9 cellular contexts compared by ENCODE assay signal in the genomic region with DNA sequence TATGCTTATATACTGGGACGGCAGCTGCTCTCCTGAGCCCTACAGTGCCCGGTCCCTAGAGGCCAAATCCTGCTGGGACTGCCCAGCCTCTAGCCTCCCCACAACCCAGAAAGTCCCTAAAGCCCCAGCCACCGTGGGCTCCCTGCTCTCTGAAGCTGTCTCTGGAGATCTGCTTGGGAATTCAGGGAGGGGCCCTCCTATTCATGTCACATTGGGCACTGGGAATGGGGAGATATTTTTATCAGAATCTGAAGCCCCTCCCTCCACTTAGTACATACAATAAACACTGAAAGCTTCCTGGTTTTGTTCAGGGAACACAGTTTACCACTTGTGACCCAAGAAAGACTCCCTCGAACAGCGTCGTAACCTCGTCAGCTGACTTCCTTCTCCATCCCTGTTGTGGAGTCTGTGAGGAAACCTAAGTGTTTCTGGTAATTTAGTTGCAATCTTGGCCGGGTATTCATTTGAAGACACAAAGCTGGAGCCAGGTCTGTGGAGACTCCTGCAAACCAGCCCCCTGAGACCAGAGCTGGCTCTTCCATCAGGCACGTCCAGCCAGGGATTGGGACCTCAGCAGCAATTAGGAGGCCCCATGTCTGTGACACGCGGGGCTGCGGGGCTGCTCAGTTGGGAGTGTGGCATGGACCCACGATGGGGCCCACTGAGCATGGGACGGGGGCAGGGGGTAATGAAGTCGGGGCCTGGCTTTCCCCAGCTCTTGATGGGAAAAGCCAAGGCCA. TPM values are rescaled to one million over a fixed set of nuclear protein-coding genes. Genes with fewer than 3 reads are reported as not detected.
DNase-seq lines count a peak whose midpoint lies in the region; ATAC-seq and TF ChIP-seq lines count a peak whose summit lies in the region.
"Had no signal": no experiment of that assay in that cellular context is flagged by ENCODE, and none has a peak within 500 bp of the region (broad histone marks: within the 10 kb centered on the region; RNA-seq: fewer than 3 reads in every experiment).

No MANE protein-coding gene starts in this region.

- ATAC-seq in upper lobe of right lung (peak; percentile 69), HG02571 (IDR thresholded peaks at IDR 0.05; ENCODE audit: unreplicated experiment) (no peak), HG02938 (IDR thresholded peaks at IDR 0.05; ENCODE audit: unreplicated experiment) (no peak)

- H3K27ac ChIP-seq in duodenal mucosa (ENCODE audit: low read depth, low read length): peak overlapping the region; percentile 81
- H3K27ac ChIP-seq in mucosa of rectum (ENCODE audit: low read depth in 2 of 2, low read length in 2 of 2): peak overlapping the region; percentile 61 to 71
- H3K27ac ChIP-seq in upper lobe of right lung: peak overlapping the region; percentile 83
- H3K27ac ChIP-seq: epithelial cell of prostate had no signal

- no peaks in the 10 kb centered on the region for H3K9me3 Mint-ChIP-seq in activated naive CD4-positive, alpha-beta T cell treated with anti-CD3 and anti-CD28 coated beads, Interleukin-2, amount 10 ng/mL, durations not matched to agents 7 days and 5 days

- H3K36me3 Mint-ChIP-seq in activated naive CD4-positive, alpha-beta T cell treated with anti-CD3 and anti-CD28 coated beads, Interleukin-2, amount 10 ng/mL, durations not matched to agents 7 days and 5 days: peaks cover 67% of the 10 kb centered on the region

- H3K4me1 ChIP-seq in duodenal mucosa (ENCODE audit: control insufficient read depth in 1 of 2, insufficient read depth in 2 of 2, low read length in 2 of 2) (peaks cover 61 to 68% of the 10 kb centered on the region in 2 donors), mucosa of rectum (ENCODE audit: control insufficient read depth in 2 of 2, insufficient read depth in 2 of 2, low read length in 2 of 2) (peaks cover 29 to 34% of the 10 kb centered on the region in 2 donors), upper lobe of right lung (peaks cover 94% of the 10 kb centered on the region)

- peaks cover 9 to 34% of the 10 kb centered on the region in 2 donors for H3K36me3 ChIP-seq in duodenal mucosa (ENCODE audit: control insufficient read depth in 1 of 2, insufficient read depth in 2 of 2, low read length in 2 of 2)
- H3K36me3 ChIP-seq in mucosa of rectum (ENCODE audit: control insufficient read depth in 2 of 2, insufficient read depth in 2 of 2, low read length in 2 of 2): peaks cover 15 to 35% of the 10 kb centered on the region in 2 donors
- H3K36me3 ChIP-seq in upper lobe of right lung: peaks cover 34% of the 10 kb centered on the region

- no peak overlapping the region for H3K4me3 ChIP-seq in duodenal mucosa (ENCODE audit: low read depth in 1 of 2, low read length in 2 of 2)
- H3K4me3 ChIP-seq in mucosa of rectum (ENCODE audit: low read length in 2 of 2): peak overlapping the region in 1 of 2 donors; percentile 3
- no peak overlapping the region for H3K4me3 ChIP-seq in upper lobe of right lung

- H3K27me3 ChIP-seq in duodenal mucosa (ENCODE audit: control insufficient read depth in 1 of 2, insufficient read depth in 2 of 2, low read length in 2 of 2): no peaks in the 10 kb centered on the region
- H3K27me3 ChIP-seq in mucosa of rectum (ENCODE audit: control insufficient read depth in 2 of 2, insufficient read depth in 2 of 2, low read length in 2 of 2): no peaks in the 10 kb centered on the region
- H3K27me3 ChIP-seq in upper lobe of right lung: no peaks in the 10 kb centered on the region

- peak overlapping the region; percentile 99 for H3K27ac Mint-ChIP-seq in activated naive CD4-positive, alpha-beta T cell treated with anti-CD3 and anti-CD28 coated beads, Interleukin-2, amount 10 ng/mL, durations not matched to agents 7 days and 5 days

- no peak for DNase-seq in activated naive CD4-positive, alpha-beta T cell treated with anti-CD3 and anti-CD28 coated beads, Interleukin-2, amount 10 ng/mL, durations not matched to agents 7 days and 5 days
- no peak for DNase-seq in activated naive CD4-positive, alpha-beta T cell (lab: John Stamatoyannopoulos, UW)
- DNase-seq in upper lobe of right lung (no peak), COLO668 (lab: John Stamatoyannopoulos, UW; ENCODE audit: unreplicated experiment) (no peak)

- H3K9ac ChIP-seq in duodenal mucosa (ENCODE audit: low read depth in 1 of 2, low read length in 2 of 2) (peak overlapping the region in 1 of 2 donors; percentile 42), mucosa of rectum (ENCODE audit: low read depth in 1 of 2, low read length in 2 of 2) (peak overlapping the region; percentile 17 to 42)

- TF ChIP-seq CTCF in upper lobe of right lung (IDR thresholded peaks at IDR 0.05): no peak

- H3K4me1 Mint-ChIP-seq in activated naive CD4-positive, alpha-beta T cell treated with anti-CD3 and anti-CD28 coated beads, Interleukin-2, amount 10 ng/mL, durations not matched to agents 7 days and 5 days: peaks cover 89% of the 10 kb centered on the region

- intact Hi-C loops in upper lobe of right lung (cut with DNase I): no loop called here

- H3K4me3 Mint-ChIP-seq in activated naive CD4-positive, alpha-beta T cell treated with anti-CD3 and anti-CD28 coated beads, Interleukin-2, amount 10 ng/mL, durations not matched to agents 7 days and 5 days: peak overlapping the region; percentile 81

- CTCF ChIA-PET in activated naive CD4-positive, alpha-beta T cell treated with anti-CD3 and anti-CD28 coated beads, Interleukin-2, amount 10 ng/mL, durations not matched to agents 7 days and 5 days (lab: Charles Lee): interaction anchor here (0.8 to 1.9 kb wide), 7 partner anchors 9 to 167 kb away, joined by 3 to 6 read pairs (median 3); no protein-coding TSS in a partner anchor

- no peaks in the 10 kb centered on the region for H3K27me3 Mint-ChIP-seq in activated naive CD4-positive, alpha-beta T cell treated with anti-CD3 and anti-CD28 coated beads, Interleukin-2, amount 10 ng/mL, durations not matched to agents 7 days and 5 days

- no peaks in the 10 kb centered on the region for H3K9me3 ChIP-seq in duodenal mucosa (ENCODE audit: control insufficient read depth in 1 of 2, low read length in 2 of 2)
- H3K9me3 ChIP-seq in mucosa of rectum (ENCODE audit: control insufficient read depth in 2 of 2, low read length in 2 of 2): no peaks in the 10 kb centered on the region
- H3K9me3 ChIP-seq in upper lobe of right lung: no peaks in the 10 kb centered on the region

RNA-seq across cellular contexts. Expression of a gene that starts 38.5 kb away (rescaled TPM):
- 95.5 TPM for total RNA-seq in upper lobe of right lung

RNA-seq across cellular contexts. Expression of a gene that starts 57.1 kb away (rescaled TPM):
- 82.0 TPM for total RNA-seq in upper lobe of right lung
